18 cellular contexts compared by ENCODE assay signal in genomic region chr14:105304565-105304964, GRCh38. TPM values are rescaled to one million over a fixed set of nuclear protein-coding genes. Genes with fewer than 3 reads are reported as not detected.
DNase-seq lines count a peak whose midpoint lies in the region; ATAC-seq and TF ChIP-seq lines count a peak whose summit lies in the region.
"Had no signal": no experiment of that assay in that cellular context is flagged by ENCODE, and none has a peak within 500 bp of the region (broad histone marks: within the 10 kb centered on the region; RNA-seq: fewer than 3 reads in every experiment).

No MANE protein-coding gene starts in this region.

- no peak for ATAC-seq in activated T-helper 17 cell treated with anti-CD3 and anti-CD28 coated beads, Interleukin-2, amount 50 U/mL, for 72 hours (replicated peaks)
- ATAC-seq: GM23338 had no signal

- no peak for DNase-seq in activated naive CD8-positive, alpha-beta T cell treated with anti-CD3 and anti-CD28 coated beads for 36 hours
- DNase-seq in glutamatergic neuron (no peak), type B pancreatic cell (ENCODE audit: extremely low spot score, unreplicated experiment) (no peak), NCI-H2171 treated with DMSO at 0.1 percent for 48 hours (lab: John Stamatoyannopoulos, UW) (no peak), mesenteric fat pad (ENCODE audit: low spot score) (no peak), GOT3 (lab: John Stamatoyannopoulos, UW) (no peak)
- DNase-seq: ACHN, Caco-2, GDM1, KBM-7, NCI-H187, NCI-H226, NCI-H524, OCI-M1, SHP77 had no signal

- H3K9me3 Mint-ChIP-seq in activated naive CD8-positive, alpha-beta T cell (ENCODE audit: low read depth) = no peaks in the 10 kb centered on the region
- H3K9me3 Mint-ChIP-seq in activated naive CD8-positive, alpha-beta T cell treated with anti-CD3 and anti-CD28 coated beads for 36 hours = peaks cover 1% of the 10 kb centered on the region
- no peaks in the 10 kb centered on the region for H3K9me3 Mint-ChIP-seq in activated T-helper 17 cell treated with anti-CD3 and anti-CD28 coated beads, Interleukin-2, amount 50 U/mL, for 72 hours
- peaks cover 7% of the 10 kb centered on the region for H3K9me3 Mint-ChIP-seq in glutamatergic neuron (ENCODE audit: unreplicated experiment)
- no peaks in the 10 kb centered on the region for H3K9me3 Mint-ChIP-seq in type B pancreatic cell

- H3K36me3 Mint-ChIP-seq in activated naive CD8-positive, alpha-beta T cell = no peaks in the 10 kb centered on the region
- peaks cover 3% of the 10 kb centered on the region for H3K36me3 Mint-ChIP-seq in activated naive CD8-positive, alpha-beta T cell treated with anti-CD3 and anti-CD28 coated beads for 36 hours
- H3K36me3 Mint-ChIP-seq in activated T-helper 17 cell treated with anti-CD3 and anti-CD28 coated beads, Interleukin-2, amount 50 U/mL, for 72 hours (ENCODE audit: low read depth) = no peaks in the 10 kb centered on the region
- H3K36me3 Mint-ChIP-seq in glutamatergic neuron (ENCODE audit: unreplicated experiment) (peaks cover 2% of the 10 kb centered on the region), type B pancreatic cell (peaks cover 2% of the 10 kb centered on the region)

- H3K4me3 Mint-ChIP-seq in activated naive CD8-positive, alpha-beta T cell = no peak overlapping the region
- no peak overlapping the region for H3K4me3 Mint-ChIP-seq in activated naive CD8-positive, alpha-beta T cell treated with anti-CD3 and anti-CD28 coated beads for 36 hours
- no peak overlapping the region for H3K4me3 Mint-ChIP-seq in activated T-helper 17 cell treated with anti-CD3 and anti-CD28 coated beads, Interleukin-2, amount 50 U/mL, for 72 hours
- H3K4me3 Mint-ChIP-seq in glutamatergic neuron (ENCODE audit: unreplicated experiment) (no peak overlapping the region), type B pancreatic cell (no peak overlapping the region)
- H3K4me3 Mint-ChIP-seq: GM23338 had no signal

- TF ChIP-seq CTCF in glutamatergic neuron (IDR thresholded peaks at IDR 0.05; ENCODE audit: partially characterized antibody, unreplicated experiment) (no peak), type B pancreatic cell (conservative IDR thresholded peaks at IDR 0.05) (no peak)

- H3K4me1 Mint-ChIP-seq in activated naive CD8-positive, alpha-beta T cell (ENCODE audit: low read depth) = peaks cover 29% of the 10 kb centered on the region
- H3K4me1 Mint-ChIP-seq in activated naive CD8-positive, alpha-beta T cell treated with anti-CD3 and anti-CD28 coated beads for 36 hours = peaks cover 24% of the 10 kb centered on the region
- H3K4me1 Mint-ChIP-seq in activated T-helper 17 cell treated with anti-CD3 and anti-CD28 coated beads, Interleukin-2, amount 50 U/mL, for 72 hours = peaks cover 7% of the 10 kb centered on the region
- H3K4me1 Mint-ChIP-seq in glutamatergic neuron (ENCODE audit: low read depth, unreplicated experiment) (no peaks in the 10 kb centered on the region), type B pancreatic cell (ENCODE audit: unreplicated experiment) (peaks cover 7% of the 10 kb centered on the region)

- H3K27ac Mint-ChIP-seq in activated naive CD8-positive, alpha-beta T cell = peak overlapping the region; percentile 86
- no peak overlapping the region for H3K27ac Mint-ChIP-seq in activated naive CD8-positive, alpha-beta T cell treated with anti-CD3 and anti-CD28 coated beads for 36 hours
- peak overlapping the region; percentile 67 for H3K27ac Mint-ChIP-seq in activated T-helper 17 cell treated with anti-CD3 and anti-CD28 coated beads, Interleukin-2, amount 50 U/mL, for 72 hours
- H3K27ac Mint-ChIP-seq in glutamatergic neuron (ENCODE audit: unreplicated experiment) (peak overlapping the region; percentile 38), type B pancreatic cell (peak overlapping the region; percentile 48)
- H3K27ac Mint-ChIP-seq: GM23338 had no signal

- no peaks in the 10 kb centered on the region for H3K27me3 Mint-ChIP-seq in activated naive CD8-positive, alpha-beta T cell
- no peaks in the 10 kb centered on the region for H3K27me3 Mint-ChIP-seq in activated naive CD8-positive, alpha-beta T cell treated with anti-CD3 and anti-CD28 coated beads for 36 hours
- H3K27me3 Mint-ChIP-seq in activated T-helper 17 cell treated with anti-CD3 and anti-CD28 coated beads, Interleukin-2, amount 50 U/mL, for 72 hours = no peaks in the 10 kb centered on the region
- peaks cover 5% of the 10 kb centered on the region for H3K27me3 Mint-ChIP-seq in glutamatergic neuron (ENCODE audit: unreplicated experiment)
- H3K27me3 Mint-ChIP-seq in type B pancreatic cell = no peaks in the 10 kb centered on the region

RNA-seq across cellular contexts. Expression of gene BRF1, which starts 3.8 kb away (rescaled TPM):
- 10 to 100 TPM; 21.9 to 22.8 TPM for total RNA-seq in activated naive CD8-positive, alpha-beta T cell treated with anti-CD3 and anti-CD28 coated beads for 36 hours
- 10 to 100 TPM; 28.6 to 35.1 TPM for total RNA-seq in activated T-helper 17 cell treated with anti-CD3 and anti-CD28 coated beads, Interleukin-2, amount 50 U/mL, for 72 hours
- total RNA-seq in glutamatergic neuron (ENCODE audit: unreplicated experiment) = 54.6 TPM
- total RNA-seq in type B pancreatic cell (ENCODE audit: low replicate concordance) = 39.8 and 47.7 TPM in 2 replicates
- total RNA-seq in mesenteric fat pad = 34.9 TPM

RNA-seq across cellular contexts. Expression of gene PACS2, which starts 10.0 kb away (rescaled TPM):
- 10 to 100 TPM; 21.1 to 22.2 TPM for total RNA-seq in activated naive CD8-positive, alpha-beta T cell treated with anti-CD3 and anti-CD28 coated beads for 36 hours
- 10 to 100 TPM; 26.4 to 30.0 TPM for total RNA-seq in activated T-helper 17 cell treated with anti-CD3 and anti-CD28 coated beads, Interleukin-2, amount 50 U/mL, for 72 hours
- total RNA-seq in glutamatergic neuron (ENCODE audit: unreplicated experiment) (263 TPM), type B pancreatic cell (ENCODE audit: low replicate concordance) (77.7 and 101 TPM in 2 replicates), mesenteric fat pad (84.3 TPM)

RNA-seq across cellular contexts. Expression of gene BTBD6, which starts 56.2 kb away (rescaled TPM):
- 10 to 100 TPM; 33.9 to 35.2 TPM for total RNA-seq in activated naive CD8-positive, alpha-beta T cell treated with anti-CD3 and anti-CD28 coated beads for 36 hours
- 10 to 100 TPM; 19.5 to 41.3 TPM for total RNA-seq in activated T-helper 17 cell treated with anti-CD3 and anti-CD28 coated beads, Interleukin-2, amount 50 U/mL, for 72 hours
- total RNA-seq in glutamatergic neuron (ENCODE audit: unreplicated experiment) (36.3 TPM), type B pancreatic cell (ENCODE audit: low replicate concordance) (38.8 and 44.7 TPM in 2 replicates), mesenteric fat pad (89.7 TPM)
